10 cellular contexts compared by ENCODE assay signal in genomic region chr12:68450947-68451260, GRCh38.
A peak's percentile ranks its signal among the peaks of the same experiment; 100 is the strongest.
DNase-seq lines count a peak whose midpoint lies in the region; ATAC-seq, FAIRE-seq and TF ChIP-seq lines count a peak whose summit lies in the region.
"Had no signal": no experiment of that assay in that cellular context is flagged by ENCODE, and none has a peak within 500 bp of the region (broad histone marks: within the 10 kb centered on the region; RNA-seq: fewer than 3 reads in every experiment).

No MANE protein-coding gene starts in this region.

- H3K4me3 ChIP-seq in GM06990 (replicated peaks; ENCODE audit: low read depth, low read length): peak overlapping the region; percentile 61
- peak overlapping the region; percentile 51 for H3K4me3 ChIP-seq in GM12878
- peak overlapping the region; percentile 3 for H3K4me3 ChIP-seq in rectal smooth muscle tissue (ENCODE audit: low read length)
- H3K4me3 ChIP-seq in H7 (ENCODE audit: insufficient read depth, low read depth, low read length): no peak overlapping the region

- H3K36me3 ChIP-seq in GM06990 (ENCODE audit: control insufficient read depth, insufficient read depth, low read length): no peaks in the 10 kb centered on the region
- no peaks in the 10 kb centered on the region for H3K36me3 ChIP-seq in GM12878 (ENCODE audit: control insufficient read depth in 2 of 2, insufficient read depth in 2 of 2, low read length in 1 of 2)
- H3K36me3 ChIP-seq in rectal smooth muscle tissue (ENCODE audit: control insufficient read depth, insufficient read depth, low read length): no peaks in the 10 kb centered on the region
- H3K36me3 ChIP-seq in H7 (replicated peaks; ENCODE audit: control insufficient read depth, insufficient read depth, low read length): no peaks in the 10 kb centered on the region

- H4K20me1 ChIP-seq in GM12878 (ENCODE audit: control insufficient read depth, insufficient read depth): no peaks in the 10 kb centered on the region

- no peak for TF ChIP-seq RAD21 in GM12878 (IDR thresholded peaks at IDR 0.05; ENCODE audit: insufficient read depth, low read depth, low read length)

- 0% methylated on average over 3 of the region's 3 CpGs for WGBS in GM12878 (ENCODE audit: insufficient coverage, insufficient replicate concordance, low lambda C conversion rate, missing lambda C conversion rate)

- intact Hi-C loops in GM12878 (cut with micrococcal nuclease; ENCODE audit: unreplicated experiment): loop anchor here (1.0 to 2.0 kb wide), 2 partner anchors 30 to 78 kb away; no protein-coding TSS in a partner anchor

- in situ Hi-C loops in GM12878 (cut with MboI): no loop called here

- peak overlapping the region; percentile 68 for H2AFZ ChIP-seq in GM12878 (ENCODE audit: control insufficient read depth, low read depth, low read length)

- BruUV-seq in GM12878 (replicated peaks; lab: Mats Ljungman, UMichigan): TSS peak; percentile 83

- DNase-seq in GM06990 (ENCODE audit: extremely low read depth, insufficient read length) (peak; percentile 66), GM12878 (ENCODE audit: low read depth, low spot score) (no peak), dermis blood vessel endothelial cell (no peak), mesenteric fat pad (ENCODE audit: low spot score) (no peak), H7 (no peak)
- DNase-seq: NCI-H345 had no signal

- H3K27me3 ChIP-seq in GM06990 (replicated peaks; ENCODE audit: control insufficient read depth, insufficient read depth, low read length) (no peaks in the 10 kb centered on the region), GM12878 (replicated peaks in 1 of 2; ENCODE audit: control insufficient read depth in 2 of 2, insufficient read depth in 2 of 2, low read length in 1 of 2) (no peaks in the 10 kb centered on the region), rectal smooth muscle tissue (ENCODE audit: control insufficient read depth, insufficient read depth, low read length) (no peaks in the 10 kb centered on the region), H7 (ENCODE audit: control insufficient read depth, insufficient read depth, low read length) (no peaks in the 10 kb centered on the region)

- H3K9me3 ChIP-seq in GM12878 (replicated peaks; ENCODE audit: control insufficient read depth, insufficient read depth, low read length): no peaks in the 10 kb centered on the region; the same call in 2 of the 3 replicates

- RAD21 ChIA-PET in GM12878 (lab: Charles Lee; ENCODE audit: unreplicated experiment): interaction anchor here (0.5 to 8.7 kb wide), 14 partner anchors 9 to 162 kb away, joined by 3 to 93 read pairs (median 5); partner anchors contain the start of gene RAP1B

- H3K27ac ChIP-seq in GM12878 (ENCODE audit: control insufficient read depth, insufficient read depth) (peak overlapping the region; percentile 73), rectal smooth muscle tissue (ENCODE audit: low read depth, low read length) (peak overlapping the region; percentile 58)
- H3K27ac ChIP-seq: VCaP had no signal

- peak; percentile 38 for ATAC-seq in HG03457 (IDR thresholded peaks at IDR 0.05; ENCODE audit: unreplicated experiment)
- ATAC-seq in GM12878: peak; percentile 79
- no peak for ATAC-seq in HG02840 (IDR thresholded peaks at IDR 0.05; ENCODE audit: low FRiP score, unreplicated experiment)

- TF ChIP-seq POLR2A in GM12878 (IDR thresholded peaks at IDR 0.05; ENCODE audit: low read depth, low read length): no peak

- no peaks in the 10 kb centered on the region; the same call in 1 of the 2 replicates for H3K79me2 ChIP-seq in GM12878 (ENCODE audit: control insufficient read depth, insufficient read depth, low read length)

- CTCF ChIA-PET in GM12878 (lab: Yijun Ruan, JAX): interaction anchor here (0.6 to 2.8 kb wide), 3 partner anchors 10 to 162 kb away, joined by 3 to 7 read pairs (median 3); no protein-coding TSS in a partner anchor

- no peak for TF ChIP-seq EP300 in GM12878 (IDR thresholded peaks at IDR 0.05; ENCODE audit: borderline replicate concordance in 1 of 2, control insufficient read depth in 1 of 2, low read depth in 2 of 2, low read length in 2 of 2)

- SMC1A ChIA-PET in GM12878 (lab: Charles Lee; ENCODE audit: uncharacterized antibody, unreplicated experiment): interaction anchor here (0.6 to 3.5 kb wide), 17 partner anchors 9 to 188 kb away, joined by 3 to 43 read pairs (median 4); no protein-coding TSS in a partner anchor

- peaks cover 32% of the 10 kb centered on the region for H3K4me1 ChIP-seq in GM12878 (ENCODE audit: control insufficient read depth, insufficient read depth, low read length)
- peaks cover 15% of the 10 kb centered on the region for H3K4me1 ChIP-seq in rectal smooth muscle tissue (ENCODE audit: control insufficient read depth, insufficient read depth, low read length)

- no peak for FAIRE-seq in GM12878 (lab: Jason Lieb, UNC)

- H3K4me2 ChIP-seq in GM12878 (ENCODE audit: control insufficient read depth, insufficient read depth): peak overlapping the region; percentile 93

- TF ChIP-seq CTCF in GM06990 (IDR thresholded peaks at IDR 0.05; ENCODE audit: insufficient read depth, low read length, poor library complexity, severe bottlenecking) (no peak), GM12878 (IDR thresholded peaks at IDR 0.05 in 2 of 3, conservative IDR thresholded peaks at IDR 0.05 in 1 of 3; ENCODE audit: control insufficient read depth in 2 of 3, extremely low read depth in 1 of 3, insufficient read depth in 1 of 3, low read depth in 3 of 3, low read length in 3 of 3) (no peak)

- peak overlapping the region; percentile 11; the same call in 1 of the 2 replicates for H3K9ac ChIP-seq in GM12878 (ENCODE audit: control insufficient read depth, insufficient read depth, low read length)
- H3K9ac ChIP-seq in rectal smooth muscle tissue (ENCODE audit: low read length): no peak overlapping the region

- POLR2A ChIA-PET in GM12878 (lab: Charles Lee): interaction anchor here (0.6 to 3.0 kb wide), 7 partner anchors 9 to 295 kb away, joined by 3 to 30 read pairs (median 4); partner anchors contain the start of gene SLC35E3

TF ChIP-seq in GM12878, 131 proteins besides CTCF, POLR2A, EP300 and RAD21 (continues in another document):
- TF ChIP-seq MEF2A (IDR thresholded peaks at IDR 0.05; ENCODE audit: insufficient read depth, low read depth, low read length) (0 out of 2 replicates have a peak, but pooled peaks have one; percentile 86), BHLHE40 (IDR thresholded peaks at IDR 0.05; ENCODE audit: borderline replicate concordance in 1 of 2, low read depth in 2 of 2, low read length in 1 of 2) (no peak), TCF7 (IDR thresholded peaks at IDR 0.05; ENCODE audit: borderline replicate concordance) (no peak), CREB1 (IDR thresholded peaks at IDR 0.05; ENCODE audit: low read depth) (peak; percentile 62; the same call in 1 of the 2 replicates), USF2 (IDR thresholded peaks at IDR 0.05; ENCODE audit: borderline replicate concordance, low read depth, low read length) (no peak), GABPA (IDR thresholded peaks at IDR 0.05; ENCODE audit: low read depth) (0 out of 2 replicates have a peak, but pooled peaks have one; percentile 43), GATAD2B (conservative IDR thresholded peaks at IDR 0.05; ENCODE audit: low read depth) (no peak), RELB (IDR thresholded peaks at IDR 0.05; ENCODE audit: low read depth) (0 out of 2 replicates have a peak, but pooled peaks have one; percentile 49), SUZ12 (IDR thresholded peaks at IDR 0.05; ENCODE audit: unreplicated experiment) (no peak), RBBP5 (conservative IDR thresholded peaks at IDR 0.05) (no peak), MEF2B (IDR thresholded peaks at IDR 0.05; ENCODE audit: partially characterized antibody, poor library complexity, severe bottlenecking) (no peak), ETV6 (conservative IDR thresholded peaks at IDR 0.05 in 1 of 2, IDR thresholded peaks at IDR 0.05 in 1 of 2; ENCODE audit: borderline replicate concordance in 1 of 2, low read depth in 1 of 2) (no peak; a peak in 1 of 4 replicates)
- TF ChIP-seq, protein P1, sequence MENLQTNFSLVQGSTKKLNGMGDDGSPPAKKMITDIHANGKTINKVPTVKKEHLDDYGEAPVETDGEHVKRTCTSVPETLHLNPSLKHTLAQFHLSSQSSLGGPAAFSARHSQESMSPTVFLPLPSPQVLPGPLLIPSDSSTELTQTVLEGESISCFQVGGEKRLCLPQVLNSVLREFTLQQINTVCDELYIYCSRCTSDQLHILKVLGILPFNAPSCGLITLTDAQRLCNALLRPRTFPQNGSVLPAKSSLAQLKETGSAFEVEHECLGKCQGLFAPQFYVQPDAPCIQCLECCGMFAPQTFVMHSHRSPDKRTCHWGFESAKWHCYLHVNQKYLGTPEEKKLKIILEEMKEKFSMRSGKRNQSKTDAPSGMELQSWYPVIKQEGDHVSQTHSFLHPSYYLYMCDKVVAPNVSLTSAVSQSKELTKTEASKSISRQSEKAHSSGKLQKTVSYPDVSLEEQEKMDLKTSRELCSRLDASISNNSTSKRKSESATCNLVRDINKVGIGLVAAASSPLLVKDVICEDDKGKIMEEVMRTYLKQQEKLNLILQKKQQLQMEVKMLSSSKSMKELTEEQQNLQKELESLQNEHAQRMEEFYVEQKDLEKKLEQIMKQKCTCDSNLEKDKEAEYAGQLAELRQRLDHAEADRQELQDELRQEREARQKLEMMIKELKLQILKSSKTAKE (IDR thresholded peaks at IDR 0.05; ENCODE audit: low read depth, poor library complexity, severe bottlenecking): no peak
